In the genomic region with DNA sequence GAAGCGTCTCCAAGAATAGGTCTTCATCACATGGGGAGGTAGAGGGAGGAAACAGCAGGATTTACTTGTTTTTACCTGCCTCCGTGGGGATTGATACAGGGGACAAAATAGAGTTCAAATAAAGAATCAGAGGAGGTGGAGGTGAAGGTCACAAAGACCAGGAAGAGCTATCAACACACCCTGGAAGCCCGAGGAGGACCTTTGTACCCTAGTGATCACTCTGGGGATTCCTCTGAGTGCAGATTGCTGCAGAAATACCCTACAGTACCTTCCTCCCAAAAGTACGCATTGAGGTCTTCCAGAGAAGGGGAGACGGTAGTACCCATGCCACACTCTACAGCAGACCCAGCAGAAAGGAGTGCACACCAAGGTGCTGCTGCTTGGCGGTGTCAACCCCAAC, we compare ENCODE assay signal across 26 cellular contexts. TPM values are rescaled to one million over a fixed set of nuclear protein-coding genes. Genes with fewer than 3 reads are reported as not detected.
"Had no signal": no experiment of that assay in that cellular context is flagged by ENCODE, and none has a peak within 500 bp of the region (broad histone marks: within the 10 kb centered on the region; RNA-seq: fewer than 3 reads in every experiment).

No MANE protein-coding gene starts in this region.

- H3K27ac Mint-ChIP-seq: dendritic cell treated with granulocyte-macrophage colony-stimulating factor and Interleukin-4, amounts not matched to agents 40 ng/mL and 50 ng/mL, for 4 days; effector memory CD8-positive, alpha-beta T cell; endodermal cell had no signal

- H3K27me3 ChIP-seq: colonic mucosa, dorsolateral prefrontal cortex, esophagus muscularis mucosa, esophagus squamous epithelium, foreskin keratinocyte, gastrocnemius medialis, gastroesophageal sphincter, heart left ventricle, heart right ventricle had no signal

- H3K36me3 ChIP-seq: colonic mucosa, esophagus muscularis mucosa, esophagus squamous epithelium, gastrocnemius medialis, gastroesophageal sphincter, heart left ventricle, heart right ventricle had no signal

- H3K27me3 Mint-ChIP-seq: dendritic cell treated with granulocyte-macrophage colony-stimulating factor and Interleukin-4, amounts not matched to agents 40 ng/mL and 50 ng/mL, for 4 days; effector memory CD8-positive, alpha-beta T cell had no signal

- ATAC-seq: effector memory CD8-positive, alpha-beta T cell; esophagus mucosa; gastrocnemius medialis; gastroesophageal sphincter had no signal

- DNase-seq: colonic mucosa; cortex of kidney; dorsolateral prefrontal cortex; effector CD4-positive, alpha-beta T cell; effector CD8-positive, alpha-beta T cell; effector memory CD4-positive, alpha-beta T cell; effector memory CD8-positive, alpha-beta T cell; esophagus squamous epithelium; foreskin melanocyte; gastrocnemius medialis; glutamatergic neuron; heart left ventricle; heart right ventricle had no signal

- H3K4me3 ChIP-seq: colonic mucosa, coronary artery, dorsolateral prefrontal cortex, esophagus muscularis mucosa, esophagus squamous epithelium, gastrocnemius medialis, gastroesophageal sphincter, heart left ventricle, heart right ventricle had no signal

- FAIRE-seq: colon, endometrium, endothelial cell of umbilical vein, frontal cortex had no signal

- H3K4me1 Mint-ChIP-seq: endodermal cell had no signal

- H3K9me3 ChIP-seq: colonic mucosa, esophagus muscularis mucosa, esophagus squamous epithelium, gastrocnemius medialis, gastroesophageal sphincter, heart left ventricle had no signal

- H3K4me3 Mint-ChIP-seq: dendritic cell treated with granulocyte-macrophage colony-stimulating factor and Interleukin-4, amounts not matched to agents 40 ng/mL and 50 ng/mL, for 4 days; effector memory CD8-positive, alpha-beta T cell; endodermal cell had no signal

- H3K27ac ChIP-seq: colonic mucosa, coronary artery, dorsolateral prefrontal cortex, epithelial cell of prostate, esophagus muscularis mucosa, esophagus squamous epithelium, foreskin keratinocyte, gastrocnemius medialis, gastroesophageal sphincter, heart left ventricle, heart right ventricle had no signal

- H3K4me1 ChIP-seq: colonic mucosa, esophagus muscularis mucosa, esophagus squamous epithelium, foreskin keratinocyte, gastrocnemius medialis, gastroesophageal sphincter, heart right ventricle had no signal

RNA-seq across cellular contexts. Expression of a gene that starts 44.9 kb away (rescaled TPM):
- total RNA-seq: endodermal cell, endothelial cell of umbilical vein, epithelial cell of proximal tubule had no signal
- polyA plus RNA-seq: endothelial cell of umbilical vein had no signal
